ENCODE assay signal across 9 cellular contexts in the genomic region with DNA sequence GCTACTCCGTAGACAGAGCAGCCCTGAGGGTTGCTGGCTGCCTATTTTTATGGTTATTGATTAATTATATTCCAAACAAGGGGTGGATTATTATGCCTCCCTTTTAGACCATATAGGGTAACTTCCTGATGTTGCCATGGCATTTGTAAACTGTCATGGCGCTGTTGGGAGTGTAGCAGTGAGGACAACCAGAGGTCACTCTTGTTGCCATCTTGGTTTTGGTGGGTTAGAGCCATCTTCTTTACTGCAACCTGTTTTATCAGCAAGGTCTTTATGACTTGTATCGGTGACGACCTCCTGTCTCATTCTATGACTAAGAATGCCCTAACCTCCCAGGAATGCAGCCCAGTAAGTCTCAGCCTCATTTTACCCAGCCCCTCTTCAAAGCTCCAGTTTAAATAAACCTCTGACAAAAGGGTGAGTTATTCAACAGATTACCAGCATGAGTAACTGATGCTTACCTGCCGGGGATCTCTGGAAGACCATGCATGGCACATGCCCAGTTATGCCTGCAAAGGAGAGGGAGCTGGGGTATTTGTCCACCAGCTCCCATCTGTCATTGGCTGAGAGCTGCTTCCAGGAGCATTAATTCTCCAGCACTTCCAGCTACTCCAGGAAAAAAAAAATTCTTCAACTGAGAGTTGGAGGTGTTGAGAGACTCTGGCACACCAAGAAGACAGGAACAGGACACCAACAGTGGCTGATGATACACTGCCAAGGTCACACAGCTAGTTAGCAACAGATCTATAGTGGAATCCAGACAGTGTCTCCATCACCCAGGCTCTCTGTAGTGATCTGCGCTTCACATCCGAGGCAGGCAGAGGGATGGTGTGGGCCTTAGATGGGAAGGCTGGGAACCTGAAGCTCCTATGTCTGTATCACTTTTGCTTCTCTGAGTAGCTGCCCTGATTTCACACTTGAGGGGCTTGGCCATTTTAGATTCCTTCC. TPM values are rescaled to one million over a fixed set of nuclear protein-coding genes. Genes with fewer than 3 reads are reported as not detected.
A peak's percentile ranks its signal among the peaks of the same experiment; 100 is the strongest.
DNase-seq lines count a peak whose midpoint lies in the region; ATAC-seq, FAIRE-seq and TF ChIP-seq lines count a peak whose summit lies in the region.
"Had no signal": no experiment of that assay in that cellular context is flagged by ENCODE, and none has a peak within 500 bp of the region (broad histone marks: within the 10 kb centered on the region; RNA-seq: fewer than 3 reads in every experiment).

No MANE protein-coding gene starts in this region.

- no peak for ATAC-seq in CD4-positive, alpha-beta T cell (ENCODE audit: poor library complexity)
- no peak for ATAC-seq in K562
- peak in 1 of 2 donors; percentile 20 for ATAC-seq in lower lobe of right lung
- ATAC-seq: GM23338 had no signal

- FAIRE-seq in K562 (lab: Jason Lieb, UNC) = peak; percentile 48
- FAIRE-seq in HTR-8/SVneo (lab: Jason Lieb, UNC) = no peak

- H3K9me1 ChIP-seq in K562 (ENCODE audit: control insufficient read depth, insufficient read depth, low read length) = no peaks in the 10 kb centered on the region

- TF ChIP-seq RAD21 in K562 (CRISPR knock-in tag; conservative IDR thresholded peaks at IDR 0.05 in 1 of 2, IDR thresholded peaks at IDR 0.05 in 1 of 2) = no peak

- WGBS in K562 (ENCODE audit: insufficient coverage, low coverage, missing lambda C conversion rate) = 25% methylated on average over 7 of the region's 7 CpGs

- H3K36me3 Mint-ChIP-seq in CD4-positive, alpha-beta T cell (ENCODE audit: low read depth) = peaks cover 38% of the 10 kb centered on the region

- H3K9me3 Mint-ChIP-seq in CD4-positive, alpha-beta T cell = no peaks in the 10 kb centered on the region
- H3K9me3 Mint-ChIP-seq: GM23338 had no signal

- H3K9ac ChIP-seq in HUES48 (ENCODE audit: low read depth, low read length) = no peak overlapping the region
- no peak overlapping the region for H3K9ac ChIP-seq in K562 (ENCODE audit: insufficient read depth in 1 of 2, low read depth in 2 of 2, low read length in 2 of 2)

- H3K27ac Mint-ChIP-seq in CD4-positive, alpha-beta T cell = peak overlapping the region; percentile 99
- H3K27ac Mint-ChIP-seq: GM23338 had no signal

- H4K20me1 ChIP-seq in K562 (replicated peaks; ENCODE audit: control insufficient read depth, insufficient read depth, low read length) = no peaks in the 10 kb centered on the region

- no peaks in the 10 kb centered on the region for H3K9me3 ChIP-seq in CD4-positive, alpha-beta T cell (ENCODE audit: control insufficient read depth, low read length)
- H3K9me3 ChIP-seq in HUES48 (ENCODE audit: control insufficient read depth, insufficient read depth, low read length) (no peaks in the 10 kb centered on the region), K562 (replicated peaks; ENCODE audit: control insufficient read depth, insufficient read depth, low read depth, low read length) (no peaks in the 10 kb centered on the region), lower lobe of right lung (no peaks in the 10 kb centered on the region)

- H3K27me3 Mint-ChIP-seq in CD4-positive, alpha-beta T cell = no peaks in the 10 kb centered on the region

- H3K27me3 ChIP-seq in CD4-positive, alpha-beta T cell (ENCODE audit: control insufficient read depth, insufficient read depth, low read length) = no peaks in the 10 kb centered on the region
- H3K27me3 ChIP-seq in HUES48 (ENCODE audit: control insufficient read depth, insufficient read depth, low read length) = no peaks in the 10 kb centered on the region
- H3K27me3 ChIP-seq in K562 (ENCODE audit: control insufficient read depth in 2 of 2, insufficient read depth in 2 of 2, low read length in 2 of 2) = peaks cover 0 to 10% of the 10 kb centered on the region in 2 experiments; a peak in 2 of 5 replicates
- H3K27me3 ChIP-seq in lower lobe of right lung (ENCODE audit: low read depth) = no peaks in the 10 kb centered on the region

- no peak overlapping the region for H3K27ac ChIP-seq in CD4-positive, alpha-beta T cell (ENCODE audit: low read depth, low read length)
- peak overlapping the region; percentile 8 for H3K27ac ChIP-seq in HUES48 (ENCODE audit: low read depth, low read length)
- H3K27ac ChIP-seq in K562 (ENCODE audit: extremely low read depth, low read depth, low read length) = no peak overlapping the region
- peak overlapping the region; percentile 18 for H3K27ac ChIP-seq in lower lobe of right lung

- H3K4me1 ChIP-seq in HUES48 (ENCODE audit: control insufficient read depth, insufficient read depth, low read length) (no peaks in the 10 kb centered on the region), K562 (replicated peaks in 1 of 2; ENCODE audit: control insufficient read depth in 2 of 2, insufficient read depth in 2 of 2, low read length in 2 of 2) (peaks cover 9 to 11% of the 10 kb centered on the region in 2 experiments), lower lobe of right lung (peaks cover 31% of the 10 kb centered on the region)

- no peak overlapping the region for H3K4me3 ChIP-seq in HUES48 (ENCODE audit: low read depth, low read length)
- H3K4me3 ChIP-seq in K562 = no peak overlapping the region
- H3K4me3 ChIP-seq in lower lobe of right lung = no peak overlapping the region
- H3K4me3 ChIP-seq: GM23338 had no signal

- no peak overlapping the region for H2AFZ ChIP-seq in K562 (ENCODE audit: low read depth, low read length)
- H2AFZ ChIP-seq: GM23338 had no signal

- TF ChIP-seq EP300 in K562 (IDR thresholded peaks at IDR 0.05; ENCODE audit: low read length) = no peak

- in situ Hi-C loops in K562 (cut with MboI) = loop anchor here (5.0 kb wide), 1 partner anchor 188 kb away; no protein-coding TSS in a partner anchor

- TF ChIP-seq POLR2A in K562 (conservative IDR thresholded peaks at IDR 0.05) = no peak

- no peaks in the 10 kb centered on the region for H3K79me2 ChIP-seq in K562 (ENCODE audit: control insufficient read depth, insufficient read depth, low read length)

- BruUV-seq in K562 (replicated peaks; lab: Mats Ljungman, UMichigan) = no TSS peak

- no peak overlapping the region for H3K4me2 ChIP-seq in K562 (ENCODE audit: insufficient read depth, low read length)
- H3K4me2 ChIP-seq: GM23338 had no signal

- H3K4me3 Mint-ChIP-seq in CD4-positive, alpha-beta T cell = no peak overlapping the region
- H3K4me3 Mint-ChIP-seq: GM23338 had no signal

- peaks cover 17% of the 10 kb centered on the region for H3K36me3 ChIP-seq in HUES48 (ENCODE audit: control insufficient read depth, insufficient read depth, low read length)
- no peaks in the 10 kb centered on the region for H3K36me3 ChIP-seq in K562 (ENCODE audit: control insufficient read depth, insufficient read depth, low read length)
- H3K36me3 ChIP-seq in lower lobe of right lung = peaks cover 42% of the 10 kb centered on the region

- no peak for TF ChIP-seq CTCF in CD4-positive, alpha-beta T cell (IDR thresholded peaks at IDR 0.05)
- TF ChIP-seq CTCF in K562 (IDR thresholded peaks at IDR 0.05 in 2 of 3, conservative IDR thresholded peaks at IDR 0.05 in 1 of 3; ENCODE audit: insufficient read depth in 2 of 3, low read depth in 1 of 3, low read length in 3 of 3) = no peak
- no peak for TF ChIP-seq CTCF in lower lobe of right lung (IDR thresholded peaks at IDR 0.05)

- POLR2A ChIA-PET in CD4-positive, alpha-beta T cell (lab: Charles Lee) = interaction anchor here (1.1 to 8.6 kb wide), 8 partner anchors 9 to 166 kb away, joined by 3 to 145 read pairs (median 16); a partner anchor contains a TSS
- POLR2A ChIA-PET in K562 (lab: Yijun Ruan, JAX) = no interaction called here

- no peak for DNase-seq in CD4-positive, alpha-beta T cell
- DNase-seq in K562 (ENCODE audit: extremely low read depth in 1 of 4, low spot score in 3 of 4) (no peak), lower lobe of right lung (no peak), hepatic stellate cell (ENCODE audit: low spot score) (no peak), H4 (ENCODE audit: low spot score) (no peak), putamen (ENCODE audit: low spot score) (no peak), HTR-8/SVneo (ENCODE audit: insufficient read length, low spot score) (no peak)

- H3K4me1 Mint-ChIP-seq in CD4-positive, alpha-beta T cell (ENCODE audit: low read depth) = peaks cover 69% of the 10 kb centered on the region

- CTCF ChIA-PET in CD4-positive, alpha-beta T cell (lab: Charles Lee) = interaction anchor here (0.9 to 5.2 kb wide), 6 partner anchors 43 to 256 kb away, joined by 3 to 105 read pairs (median 5); no protein-coding TSS in a partner anchor
- CTCF ChIA-PET in K562 (lab: Yijun Ruan, JAX; ENCODE audit: low intra/inter-chr PET ratio) = no interaction called here

- intact Hi-C loops in CD4-positive, alpha-beta T cell (cut with DNase I, micrococcal nuclease) = loop anchor here (2.0 to 5.0 kb wide), 6 partner anchors 37 to 188 kb away; a partner anchor contains a TSS
- intact Hi-C loops in K562 (cut with micrococcal nuclease) (loop anchor here (5.0 kb wide), 1 partner anchor 92 kb away; no protein-coding TSS in a partner anchor), lower lobe of right lung (cut with DNase I) (loop anchor here (5.0 kb wide), 1 partner anchor 133 kb away; no protein-coding TSS in a partner anchor)

RNA-seq across cellular contexts. Expression of a gene that starts 36.6 kb away (rescaled TPM):
- 10 to 100 TPM; 34.5 to 34.8 TPM for total RNA-seq in CD4-positive, alpha-beta T cell
- 1.4 and 2.4 TPM in 2 replicates for total RNA-seq in K562 (2011; cell fraction: chromatin; rRNA removed; ENCODE audit: low replicate concordance)
- total RNA-seq in K562 (2011; cell fraction: nucleolus; rRNA removed) = 2.1 and 2.3 TPM in 2 replicates
- total RNA-seq in K562 (2011; cell fraction: nucleoplasm; rRNA removed) = 1.6 and 2.1 TPM in 2 replicates
- total RNA-seq in K562 (2014; rRNA removed) = 0.14 and 0.33 TPM in 2 replicates
- total RNA-seq in K562 (2014; rRNA removed; fragmentation: Illumina TruSeq; extraction: Trizol) = 0.22 TPM in 2 replicates
- total RNA-seq in K562 (2015; rRNA removed; fragmentation: Illumina TruSeq; extraction: Trizol) = 0.11 and 0.19 TPM in 2 replicates
- total RNA-seq in K562 (2021) = 0.29 and 0.51 TPM in 2 replicates
- polyA plus RNA-seq in K562 (2011; rRNA removed) = 0.21 and 0.46 TPM in 2 replicates
- 0.15 and 0.58 TPM in 2 replicates for polyA plus RNA-seq in K562 (2011; cell fraction: cytosol; rRNA removed)
- 0.27 and 0.67 TPM in 2 replicates for polyA plus RNA-seq in K562 (2011; cell fraction: nucleus; rRNA removed)
- 0.42 and 3.6 TPM in 2 replicates for polyA plus RNA-seq in K562 (2012)
- polyA plus RNA-seq in K562 (2014; fragmentation: Illumina TruSeq; extraction: Trizol) = 0.34 and 0.46 TPM in 2 replicates
- under 1 TPM in 1 of 2 experiments, not detected in 1; 0.04 TPM for polyA plus RNA-seq in K562 (2014; fragmentation: Nextera tagmentation; extraction: Ambion mirVana)
- polyA plus RNA-seq in K562 (2014; rRNA removed) = 0.15 and 0.62 TPM in 2 replicates
- 0.63 and 0.74 TPM in 2 replicates for polyA minus RNA-seq in K562 (2011; rRNA and poly(A)+ RNA removed)
- polyA minus RNA-seq in K562 (2011; cell fraction: cytosol; rRNA and poly(A)+ RNA removed) = 0.38 TPM in 1 of 2 replicates, not detected in the other
- 0.44 and 0.94 TPM in 2 replicates for polyA minus RNA-seq in K562 (2011; cell fraction: nucleus; rRNA and poly(A)+ RNA removed)
- 6.0 TPM for total RNA-seq in lower lobe of right lung
- 1.0 and 2.2 TPM in 2 replicates for total RNA-seq in H4 (2014; rRNA removed; shearing (Covaris generic))

RNA-seq across cellular contexts. Expression of a gene that starts 51.6 kb away (rescaled TPM):
- total RNA-seq in CD4-positive, alpha-beta T cell = 100 to 1,000 TPM; 145 to 147 TPM
- 7.2 and 21.7 TPM in 2 replicates for total RNA-seq in K562 (2011; cell fraction: chromatin; rRNA removed; ENCODE audit: low replicate concordance)
- total RNA-seq in K562 (2011; cell fraction: nucleolus; rRNA removed) = 11.1 and 17.7 TPM in 2 replicates
- 10.4 and 11.7 TPM in 2 replicates for total RNA-seq in K562 (2011; cell fraction: nucleoplasm; rRNA removed)
- 3.3 and 3.5 TPM in 2 replicates for total RNA-seq in K562 (2014; rRNA removed)
- 1.9 and 2.4 TPM in 2 replicates for total RNA-seq in K562 (2014; rRNA removed; fragmentation: Illumina TruSeq; extraction: Trizol)
- 3.3 and 3.8 TPM in 2 replicates for total RNA-seq in K562 (2015; rRNA removed; fragmentation: Illumina TruSeq; extraction: Trizol)
- total RNA-seq in K562 (2021) = 5.2 and 5.5 TPM in 2 replicates
- 5.8 and 6.2 TPM in 2 replicates for polyA plus RNA-seq in K562 (2011; rRNA removed)
- 6.4 and 8.7 TPM in 2 replicates for polyA plus RNA-seq in K562 (2011; cell fraction: cytosol; rRNA removed)
- 5.5 and 7.6 TPM in 2 replicates for polyA plus RNA-seq in K562 (2011; cell fraction: nucleus; rRNA removed)
- polyA plus RNA-seq in K562 (2012) = 4.9 and 5.9 TPM in 2 replicates
- 3.9 and 4.1 TPM in 2 replicates for polyA plus RNA-seq in K562 (2014; fragmentation: Illumina TruSeq; extraction: Trizol)
- under 1 TPM; 0.17 to 0.38 TPM for polyA plus RNA-seq in K562 (2014; fragmentation: Nextera tagmentation; extraction: Ambion mirVana)
- 3.0 and 3.3 TPM in 2 replicates for polyA plus RNA-seq in K562 (2014; rRNA removed)
- polyA minus RNA-seq in K562 (2011; rRNA and poly(A)+ RNA removed) = 5.1 and 6.8 TPM in 2 replicates
- 3.2 and 7.3 TPM in 2 replicates for polyA minus RNA-seq in K562 (2011; cell fraction: cytosol; rRNA and poly(A)+ RNA removed)
- 6.9 and 9.8 TPM in 2 replicates for polyA minus RNA-seq in K562 (2011; cell fraction: nucleus; rRNA and poly(A)+ RNA removed)
- 143 TPM for total RNA-seq in lower lobe of right lung
- 8.5 and 9.0 TPM in 2 replicates for total RNA-seq in H4 (2014; rRNA removed; shearing (Covaris generic))

Comparison
In these comparisons a context has a peak if more than half of its experiments do, and no peak if none do; other contexts are left out.
1. H3K27ac ChIP-seq: peak in HUES48 (single experiment) and lower lobe of right lung (single experiment); none in CD4-positive, alpha-beta T cell (single experiment) and K562 (single experiment).